ENCODE assay signal across 14 cellular contexts in the genomic region with DNA sequence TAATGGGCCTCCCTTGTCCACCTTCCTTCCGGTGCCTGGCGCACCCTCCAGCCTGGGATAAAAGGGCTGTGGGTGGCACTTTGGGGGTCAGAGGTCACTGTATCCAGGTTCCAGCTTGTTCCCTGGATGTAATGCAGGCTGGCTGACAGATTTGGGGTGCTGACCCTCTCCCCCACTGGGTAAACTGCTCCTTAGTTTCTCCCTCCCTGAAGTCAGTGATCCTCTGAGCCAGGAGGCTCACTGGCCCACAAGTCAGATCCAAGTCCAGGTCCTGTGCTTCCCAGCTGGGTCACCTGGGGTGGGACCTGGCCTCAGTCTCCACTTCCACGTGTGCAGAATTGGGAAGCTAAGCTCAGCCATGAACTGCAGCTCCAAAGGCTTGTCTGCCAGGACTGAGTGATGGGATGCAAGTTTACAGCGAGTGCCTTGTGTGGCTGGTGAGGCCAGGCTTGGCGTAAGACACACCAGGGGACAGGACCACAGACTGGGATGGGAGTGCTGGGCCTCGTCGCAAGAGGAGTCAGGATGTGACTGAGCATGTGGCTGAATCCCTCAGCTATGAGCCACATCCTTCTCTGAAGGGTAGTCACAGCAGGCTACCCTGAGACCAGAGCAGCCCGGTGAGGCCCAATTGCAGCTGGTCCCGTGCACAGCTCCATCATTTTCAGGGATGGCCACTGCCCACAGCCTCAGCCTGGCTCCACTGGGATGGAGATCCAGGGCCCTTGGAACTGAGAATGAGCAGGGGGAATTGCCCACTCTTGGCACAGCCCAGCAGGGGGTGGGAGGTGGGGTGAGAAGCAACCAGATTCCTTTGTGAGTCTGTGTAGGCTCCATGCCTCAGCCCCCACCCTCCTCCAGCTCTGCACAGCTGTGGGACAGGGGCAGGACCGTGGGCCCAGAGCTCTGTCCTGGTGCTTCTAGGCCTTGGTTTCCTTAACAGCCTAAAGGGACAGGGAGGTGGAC. TPM values are rescaled to one million over a fixed set of nuclear protein-coding genes. Genes with fewer than 3 reads are reported as not detected.
DNase-seq lines count a peak whose midpoint lies in the region; ATAC-seq and TF ChIP-seq lines count a peak whose summit lies in the region.
"Had no signal": no experiment of that assay in that cellular context is flagged by ENCODE, and none has a peak within 500 bp of the region (broad histone marks: within the 10 kb centered on the region; RNA-seq: fewer than 3 reads in every experiment).

No MANE protein-coding gene starts in this region.

- H3K4me2 ChIP-seq in PC-9 = no peak overlapping the region

- H3K27ac ChIP-seq in PC-9 = peak overlapping the region; percentile 11; the same call in 1 of the 2 replicates
- no peak overlapping the region for H3K27ac ChIP-seq in endodermal cell (ENCODE audit: low read depth, low read length)

- 94 to 98% methylated on average over 6 to 10 of the region's 10 CpGs for WGBS in endodermal cell (ENCODE audit: insufficient coverage in 1 of 2, insufficient read length in 1 of 2), 2 experiments

- no peak overlapping the region for H2AFZ ChIP-seq in PC-9

- H3K9ac ChIP-seq in endodermal cell (ENCODE audit: extremely low read depth, low read length, poor library complexity, severe bottlenecking) = no peak overlapping the region

- 0 out of 2 replicates have a peak, but pooled peaks cover 7% of the 10 kb centered on the region for H3K4me1 ChIP-seq in PC-9 (replicated peaks; ENCODE audit: insufficient read depth)
- peaks cover 5% of the 10 kb centered on the region for H3K4me1 ChIP-seq in endodermal cell (ENCODE audit: control insufficient read depth, insufficient read depth, low read length)

- peaks cover 22% of the 10 kb centered on the region for H4K20me1 ChIP-seq in PC-9 (ENCODE audit: insufficient read depth)

- no peaks in the 10 kb centered on the region for H3K9me3 ChIP-seq in PC-9 (ENCODE audit: insufficient read depth, low read depth)
- no peaks in the 10 kb centered on the region for H3K9me3 ChIP-seq in endodermal cell (ENCODE audit: control insufficient read depth, low read length)

- no peaks in the 10 kb centered on the region for H3K79me2 ChIP-seq in PC-9 (ENCODE audit: low read depth)

- no peaks in the 10 kb centered on the region for H3K36me3 ChIP-seq in PC-9 (ENCODE audit: low read depth)
- H3K36me3 ChIP-seq in endodermal cell (ENCODE audit: control insufficient read depth, insufficient read depth, low read length) = peaks cover 18% of the 10 kb centered on the region

- H3K4me3 Mint-ChIP-seq in endodermal cell = no peak overlapping the region
- H3K4me3 Mint-ChIP-seq in progenitor cell of endocrine pancreas (ENCODE audit: low read depth) = no peak overlapping the region

- TF ChIP-seq CTCF in PC-9 (conservative IDR thresholded peaks at IDR 0.05) (no peak), endodermal cell (conservative IDR thresholded peaks at IDR 0.05) (no peak), progenitor cell of endocrine pancreas (IDR thresholded peaks at IDR 0.05; ENCODE audit: unreplicated experiment) (no peak)

- no peaks in the 10 kb centered on the region for H3K9me3 Mint-ChIP-seq in endodermal cell
- H3K9me3 Mint-ChIP-seq in progenitor cell of endocrine pancreas (ENCODE audit: low read depth) = no peaks in the 10 kb centered on the region

- peaks cover 38% of the 10 kb centered on the region for H3K27me3 Mint-ChIP-seq in endodermal cell (ENCODE audit: insufficient read depth)
- peaks cover 29% of the 10 kb centered on the region for H3K27me3 Mint-ChIP-seq in progenitor cell of endocrine pancreas

- no peaks in the 10 kb centered on the region for H3K9me2 ChIP-seq in PC-9 (ENCODE audit: insufficient read depth)

- POLR2A ChIA-PET in PC-9 (lab: Charles Lee; ENCODE audit: unreplicated experiment) = interaction anchor here (0.7 kb wide), 2 partner anchors 182 to 1916 kb away, joined by 4 read pairs; no protein-coding TSS in a partner anchor

- peak; percentile 53 for DNase-seq in AG08396 (ENCODE audit: low spot score)
- DNase-seq in PC-9 = no peak
- peak; percentile 40 for DNase-seq in endodermal cell
- DNase-seq in OCI-M1 (lab: John Stamatoyannopoulos, UW) = no peak
- no peak for DNase-seq in progenitor cell of endocrine pancreas (ENCODE audit: low spot score, unreplicated experiment)
- DNase-seq in iPS-NIHi11 (ENCODE audit: low spot score) = no peak
- DNase-seq: aorta; NCI-H1105 treated with DMSO at 0.1 percent for 48 hours; NCI-H69; stimulated activated naive CD4-positive, alpha-beta T cell treated with Interleukin-2 at 50 U/mL for 16 hours had no signal

- peaks cover 18% of the 10 kb centered on the region for H3K36me3 Mint-ChIP-seq in endodermal cell (ENCODE audit: low read depth)
- H3K36me3 Mint-ChIP-seq in progenitor cell of endocrine pancreas (ENCODE audit: insufficient read depth) = peaks cover 9% of the 10 kb centered on the region

- ATAC-seq in HG02642 (IDR thresholded peaks at IDR 0.05; ENCODE audit: poor library complexity, unreplicated experiment) = no peak
- ATAC-seq: SK-N-SH treated with all-trans-retinoic acid at 6 μM for 48 hours had no signal

- H3K27ac Mint-ChIP-seq in endodermal cell (no peak overlapping the region), progenitor cell of endocrine pancreas (no peak overlapping the region)

- no peak overlapping the region for H3K4me3 ChIP-seq in PC-9
- H3K4me3 ChIP-seq in endodermal cell (ENCODE audit: low read length) = no peak overlapping the region

- H3K4me1 Mint-ChIP-seq in endodermal cell = peaks cover 4% of the 10 kb centered on the region
- no peaks in the 10 kb centered on the region for H3K4me1 Mint-ChIP-seq in progenitor cell of endocrine pancreas (ENCODE audit: low read depth)

- H3K27me3 ChIP-seq in PC-9 (ENCODE audit: insufficient read depth, low read depth) (no peaks in the 10 kb centered on the region), endodermal cell (ENCODE audit: control insufficient read depth, insufficient read depth, low read length, poor library complexity, severe bottlenecking) (peaks cover 44% of the 10 kb centered on the region)

- CTCF ChIA-PET in PC-9 (lab: Charles Lee) = no interaction called here

- peaks cover 19% of the 10 kb centered on the region; the same call in 1 of the 2 replicates for H3F3A ChIP-seq in PC-9 (ENCODE audit: insufficient read depth, low read depth)

- BruUV-seq in PC-9 (replicated peaks; lab: Mats Ljungman, UMichigan) = no TSS peak

- intact Hi-C loops in PC-9 (cut with micrococcal nuclease; ENCODE audit: unreplicated experiment) = no loop called here

- peak; percentile 4 for TF ChIP-seq POLR2A in GM10847 (IDR thresholded peaks at IDR 0.05; ENCODE audit: extremely low read depth, insufficient read length)

RNA-seq across cellular contexts. Expression of a gene that starts 7.2 kb away (rescaled TPM):
- total RNA-seq in PC-9 (2021) (2.3 and 4.3 TPM in 2 replicates), endodermal cell (under 1 TPM in 1 of 2 donors, not detected in 1; 0.58 TPM), progenitor cell of endocrine pancreas (not detected in 2 replicates)
- polyA plus RNA-seq in endodermal cell (2013, experiment 1 of 2) = 0.57 TPM
- polyA plus RNA-seq in endodermal cell (2013, experiment 2 of 2) = 0.70 TPM
- total RNA-seq: aorta, lung microvascular endothelial cell had no signal
- polyA plus RNA-seq: aorta had no signal

RNA-seq across cellular contexts. Expression of a gene that starts 18.9 kb away (rescaled TPM):
- total RNA-seq in PC-9 (2021) = 2.7 and 4.0 TPM in 2 replicates
- 1 to 10 TPM; 1.7 to 3.3 TPM for total RNA-seq in endodermal cell
- polyA plus RNA-seq in endodermal cell (2013, experiment 1 of 2) = 3.1 TPM
- 2.4 TPM for polyA plus RNA-seq in endodermal cell (2013, experiment 2 of 2)
- total RNA-seq in progenitor cell of endocrine pancreas = 1.3 and 1.6 TPM in 2 replicates
- total RNA-seq: lung microvascular endothelial cell had no signal
- polyA plus RNA-seq: aorta had no signal

RNA-seq across cellular contexts. Expression of a gene that starts 39.2 kb away (rescaled TPM):
- total RNA-seq in PC-9 (2021) (42.0 and 53.8 TPM in 2 replicates), endodermal cell (10 to 100 TPM; 28.5 to 43.1 TPM), progenitor cell of endocrine pancreas (16.4 and 16.9 TPM in 2 replicates)
- polyA plus RNA-seq in endodermal cell (2013, experiment 1 of 2) = 32.1 TPM
- polyA plus RNA-seq in endodermal cell (2013, experiment 2 of 2) = 32.0 TPM

Comparison
In these comparisons a context has a peak if more than half of its experiments do, and no peak if none do; other contexts are left out.
1. DNase-seq: peak in AG08396 (single experiment) and endodermal cell (single experiment); none in PC-9 (0 of 2), OCI-M1 (single experiment), progenitor cell of endocrine pancreas (single experiment) and iPS-NIHi11 (single experiment).